In the genomic region with DNA sequence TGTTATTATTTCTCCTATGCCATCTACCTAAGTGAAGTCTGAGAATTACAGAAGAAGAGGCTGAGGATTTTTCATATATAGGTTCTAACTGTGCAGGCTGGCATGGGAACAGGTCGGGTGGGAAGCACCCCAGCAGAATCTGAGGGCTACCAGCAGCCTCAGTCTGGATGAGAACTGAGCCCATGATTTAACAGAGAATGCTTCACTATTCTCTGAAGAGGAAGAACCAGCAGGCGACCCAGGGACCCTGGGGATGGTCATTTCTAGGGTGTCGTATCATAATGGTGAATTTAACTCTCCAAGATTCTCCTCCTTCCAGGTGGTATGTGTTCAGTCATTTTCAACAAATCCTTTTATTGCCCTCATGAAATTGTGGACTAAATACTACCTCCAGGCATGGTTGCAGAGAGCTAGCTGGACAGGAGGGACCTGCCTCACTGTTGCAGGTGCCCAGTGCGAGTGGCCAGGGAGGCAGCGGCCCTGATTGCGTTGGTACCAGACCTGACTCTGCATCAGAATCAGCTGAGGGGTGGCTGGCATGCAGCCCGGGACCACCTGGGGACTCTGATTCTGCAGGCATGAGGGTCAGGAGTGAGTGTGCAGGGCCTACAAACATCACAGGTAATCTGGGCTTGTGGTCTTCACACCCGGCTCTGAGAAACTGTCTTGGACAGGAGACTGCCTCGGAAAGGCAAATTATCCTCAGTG, we compare ENCODE assay signal across 25 cellular contexts.
DNase-seq lines count a peak whose midpoint lies in the region; ATAC-seq, FAIRE-seq and TF ChIP-seq lines count a peak whose summit lies in the region.
"Had no signal": no experiment of that assay in that cellular context is flagged by ENCODE, and none has a peak within 500 bp of the region (broad histone marks: within the 10 kb centered on the region; RNA-seq: fewer than 3 reads in every experiment).

No MANE protein-coding gene starts in this region.

- H3K27ac ChIP-seq in mammary epithelial cell (ENCODE audit: insufficient read depth, low read depth, low read length) (peak overlapping the region; percentile 14), astrocyte (ENCODE audit: low read depth, low read length) (peak overlapping the region; percentile 54)
- H3K27ac ChIP-seq: 22Rv1, SJSA1 had no signal

- H3K4me2 ChIP-seq in mammary epithelial cell (ENCODE audit: insufficient read depth, low read depth, low read length) (peak overlapping the region; percentile 60), astrocyte (ENCODE audit: low read length) (peak overlapping the region; percentile 62)

- H3K4me3 Mint-ChIP-seq in MCF 10A (ENCODE audit: unreplicated experiment) = no peak overlapping the region
- H3K4me3 Mint-ChIP-seq in astrocyte (ENCODE audit: unreplicated experiment) = no peak overlapping the region
- H3K4me3 Mint-ChIP-seq in nephron = no peak overlapping the region
- H3K4me3 Mint-ChIP-seq: CD14-positive monocyte; CD8-positive, alpha-beta memory T cell had no signal

- BruUV-seq in mammary epithelial cell (replicated peaks; lab: Mats Ljungman, UMichigan) (no TSS peak), MCF 10A (replicated peaks; lab: Mats Ljungman, UMichigan) (no TSS peak)

- no peaks in the 10 kb centered on the region for H3K36me3 ChIP-seq in mammary epithelial cell (ENCODE audit: insufficient read depth, low read length)
- H3K36me3 ChIP-seq in astrocyte (ENCODE audit: insufficient read depth, low read length) = no peaks in the 10 kb centered on the region
- H3K36me3 ChIP-seq: BE2C, HAP-1, MG63, SJSA1 had no signal

- H3K27me3 Mint-ChIP-seq in MCF 10A (ENCODE audit: insufficient read depth, unreplicated experiment) (no peaks in the 10 kb centered on the region), astrocyte (ENCODE audit: low read depth, unreplicated experiment) (peaks cover under 1% of the 10 kb centered on the region), nephron (ENCODE audit: low read depth) (peaks cover 4% of the 10 kb centered on the region)

- H2AFZ ChIP-seq in mammary epithelial cell (ENCODE audit: low read depth, low read length) (peak overlapping the region; percentile 58), astrocyte (ENCODE audit: low read depth, low read length) (no peak overlapping the region)

- ATAC-seq in HG02759 (IDR thresholded peaks at IDR 0.05; ENCODE audit: unreplicated experiment) = no peak
- ATAC-seq: HepG2, K562, Right ventricle myocardium inferior had no signal

- no peaks in the 10 kb centered on the region for H3K9me3 ChIP-seq in mammary epithelial cell (replicated peaks; ENCODE audit: insufficient read depth, low read length)
- H3K9me3 ChIP-seq in astrocyte (ENCODE audit: insufficient read depth, low read depth, low read length) = no peaks in the 10 kb centered on the region
- H3K9me3 ChIP-seq: BE2C, HAP-1, MG63, SJSA1 had no signal

- no peak overlapping the region for H3K9ac ChIP-seq in mammary epithelial cell (ENCODE audit: insufficient read depth, low read length)
- peak overlapping the region; percentile 13 for H3K9ac ChIP-seq in astrocyte (ENCODE audit: low read length)

- no peaks in the 10 kb centered on the region for H4K20me1 ChIP-seq in mammary epithelial cell (ENCODE audit: insufficient read depth, low read length)
- no peaks in the 10 kb centered on the region for H4K20me1 ChIP-seq in astrocyte (ENCODE audit: insufficient read depth, low read length)

- 69% methylated on average over 9 of the region's 9 CpGs for WGBS in mammary epithelial cell (ENCODE audit: low coverage, missing lambda C conversion rate)

- peaks cover 31% of the 10 kb centered on the region for H3K4me1 ChIP-seq in mammary epithelial cell (ENCODE audit: insufficient read depth, low read length)
- peaks cover 20% of the 10 kb centered on the region for H3K4me1 ChIP-seq in astrocyte (ENCODE audit: insufficient read depth, low read length)
- H3K4me1 ChIP-seq: BE2C, HAP-1 had no signal

- H3K27me3 ChIP-seq in mammary epithelial cell (ENCODE audit: insufficient read depth, low read length) = no peaks in the 10 kb centered on the region
- no peaks in the 10 kb centered on the region for H3K27me3 ChIP-seq in astrocyte (ENCODE audit: insufficient read depth, low read length)
- H3K27me3 ChIP-seq: BE2C, MG63, SJSA1 had no signal

- no peak for TF ChIP-seq CTCF in mammary epithelial cell (conservative IDR thresholded peaks at IDR 0.05 in 1 of 2, IDR thresholded peaks at IDR 0.05 in 1 of 2; ENCODE audit: extremely low read depth in 1 of 2, insufficient read depth in 1 of 2, low read depth in 1 of 2, low read length in 2 of 2)
- no peak for TF ChIP-seq CTCF in MCF 10A (IDR thresholded peaks at IDR 0.05; ENCODE audit: unreplicated experiment)
- no peak for TF ChIP-seq CTCF in astrocyte (IDR thresholded peaks at IDR 0.05; ENCODE audit: insufficient read depth, low read depth, low read length)
- no peak for TF ChIP-seq CTCF in nephron (IDR thresholded peaks at IDR 0.05; ENCODE audit: unreplicated experiment in 3 of 3)

- POLR2A ChIA-PET in MCF 10A (lab: Yijun Ruan, JAX) = interaction anchor here (0.5 kb wide), 1 partner anchor 101 kb away, joined by 3 read pairs; no protein-coding TSS in a partner anchor

- H3K36me3 Mint-ChIP-seq in MCF 10A (ENCODE audit: insufficient read depth, unreplicated experiment) (no peaks in the 10 kb centered on the region), astrocyte (ENCODE audit: low read depth, unreplicated experiment) (no peaks in the 10 kb centered on the region), nephron (ENCODE audit: low read depth) (no peaks in the 10 kb centered on the region)
- H3K36me3 Mint-ChIP-seq: CD14-positive monocyte; CD8-positive, alpha-beta memory T cell had no signal

- H3K79me2 ChIP-seq in mammary epithelial cell (ENCODE audit: insufficient read depth, low read length) (no peaks in the 10 kb centered on the region), astrocyte (ENCODE audit: insufficient read depth, low read length) (no peaks in the 10 kb centered on the region)

- H3K9me3 Mint-ChIP-seq in MCF 10A (ENCODE audit: unreplicated experiment) (no peaks in the 10 kb centered on the region), astrocyte (ENCODE audit: unreplicated experiment) (no peaks in the 10 kb centered on the region), nephron (peaks cover 3% of the 10 kb centered on the region)

- H3K4me1 Mint-ChIP-seq in MCF 10A (ENCODE audit: insufficient read depth, unreplicated experiment) (peaks cover 10% of the 10 kb centered on the region), astrocyte (ENCODE audit: low read depth, unreplicated experiment) (peaks cover 20% of the 10 kb centered on the region), nephron (peaks cover 33% of the 10 kb centered on the region)
- H3K4me1 Mint-ChIP-seq: CD14-positive monocyte; CD8-positive, alpha-beta memory T cell had no signal

- CTCF ChIA-PET in mammary epithelial cell (lab: Charles Lee; ENCODE audit: low non-redundant PET) (no interaction called here), MCF 10A (lab: Yijun Ruan, JAX) (no interaction called here)

- no peak overlapping the region for H3K4me3 ChIP-seq in mammary epithelial cell (replicated peaks in 1 of 3; ENCODE audit: insufficient read depth in 1 of 3, low read depth in 2 of 3, low read length in 3 of 3)
- H3K4me3 ChIP-seq in astrocyte (ENCODE audit: insufficient read depth, low read depth, low read length) = no peak overlapping the region
- H3K4me3 ChIP-seq: HAP-1, K562, MG63, SJSA1 had no signal

- no peak for FAIRE-seq in astrocyte (lab: Jason Lieb, UNC)
- FAIRE-seq: GM12891, HepG2, K562 had no signal

- no peak for DNase-seq in mammary epithelial cell
- no peak for DNase-seq in MCF 10A (ENCODE audit: unreplicated experiment)
- no peak for DNase-seq in astrocyte (ENCODE audit: low read depth)
- DNase-seq in DMS153 treated with DMSO at 0.1 percent for 48 hours (lab: John Stamatoyannopoulos, UW; ENCODE audit: unreplicated experiment) = no peak
- DNase-seq in HUDEP-2 (lab: John Stamatoyannopoulos, UW; ENCODE audit: unreplicated experiment in 76 of 76) = no peak
- DNase-seq: ACHN; BE2C; CD8-positive, alpha-beta memory T cell; DMS 273 treated with DMSO at 0.1 percent for 48 hours; DMS79 treated with DMSO at 0.1 percent for 48 hours; GF-D8; NCI-H1105 treated with DMSO at 0.1 percent for 48 hours; NCI-H2029; NCI-H774 had no signal

- H3K27ac Mint-ChIP-seq in MCF 10A (ENCODE audit: low read depth, unreplicated experiment) (no peak overlapping the region), astrocyte (ENCODE audit: unreplicated experiment) (no peak overlapping the region), nephron (peak overlapping the region in 2 of 3 experiments; percentile 38 to 61)
- H3K27ac Mint-ChIP-seq: CD14-positive monocyte; CD8-positive, alpha-beta memory T cell had no signal

- in situ Hi-C loops in mammary epithelial cell (cut with MboI; ENCODE audit: low sequenced_read_pairs in 2 of 2) = no loop called here

- dilution Hi-C loops in mammary epithelial cell (cut with HindIII; ENCODE audit: low sequenced_read_pairs) = no loop called here

- intact Hi-C loops in mammary epithelial cell (cut with micrococcal nuclease) = no loop called here
- intact Hi-C loops in MCF 10A (cut with micrococcal nuclease) = no loop called here

Comparison
In these comparisons a context has a peak if more than half of its experiments do, and no peak if none do; other contexts are left out.
1. H3K27ac Mint-ChIP-seq: peak in nephron (2 of 3); none in MCF 10A (single experiment) and astrocyte (single experiment).